Comparison of ENCODE assay signal across 19 cellular contexts in genomic region chr20:58523072-58523681, GRCh38. TPM values are rescaled to one million over a fixed set of nuclear protein-coding genes. Genes with fewer than 3 reads are reported as not detected.
DNase-seq lines count a peak whose midpoint lies in the region; ATAC-seq lines count a peak whose summit lies in the region.
"Had no signal": no experiment of that assay in that cellular context is flagged by ENCODE, and none has a peak within 500 bp of the region (broad histone marks: within the 10 kb centered on the region; RNA-seq: fewer than 3 reads in every experiment).

No MANE protein-coding gene starts in this region.

- H3K4me2 ChIP-seq in GM23248 (ENCODE audit: unreplicated experiment): no peak overlapping the region
- H3K4me2 ChIP-seq: PC-9 had no signal

- H3K27me3 ChIP-seq in GM23248 (replicated peaks; ENCODE audit: insufficient read depth) (no peaks in the 10 kb centered on the region), duodenal mucosa (ENCODE audit: control insufficient read depth in 1 of 2, insufficient read depth in 2 of 2, low read length in 2 of 2) (no peaks in the 10 kb centered on the region)
- H3K27me3 ChIP-seq: right lobe of liver, tibial artery had no signal

- peaks cover 8% of the 10 kb centered on the region; the same call in 1 of the 2 replicates for H3K36me3 ChIP-seq in GM23248 (ENCODE audit: low read depth)
- H3K36me3 ChIP-seq in duodenal mucosa (ENCODE audit: control insufficient read depth in 1 of 2, insufficient read depth in 2 of 2, low read length in 2 of 2): no peaks in the 10 kb centered on the region
- H3K36me3 ChIP-seq: left ventricle myocardium inferior, right lobe of liver, tibial artery had no signal

- DNase-seq in GM23248 (no peak), NCI-H82 treated with DMSO at 0.1 percent for 48 hours (lab: John Stamatoyannopoulos, UW; ENCODE audit: unreplicated experiment) (peak; percentile 94), renal cortical epithelial cell (ENCODE audit: low read depth) (peak; percentile 26), H4 (ENCODE audit: low spot score) (no peak), kidney glomerular epithelial cell (lab: John Stamatoyannopoulos, UW) (no peak), middle frontal gyrus (ENCODE audit: extremely low spot score, low spot score) (no peak)
- DNase-seq: activated CD4-positive, alpha-beta T cell treated with anti-CD3 and anti-CD28 coated beads for 36 hours; Karpas-422; left ventricle myocardium inferior; NCI-H1092 treated with DMSO at 0.1 percent for 48 hours; NCI-H2081 treated with DMSO at 0.1 percent for 48 hours; NCI-H69; PC-9; right lobe of liver; tibial artery had no signal

- H3K9ac ChIP-seq in GM23248: no peak overlapping the region
- no peak overlapping the region for H3K9ac ChIP-seq in duodenal mucosa (ENCODE audit: low read depth in 1 of 2, low read length in 2 of 2)

- H3K4me1 ChIP-seq in GM23248 (ENCODE audit: insufficient read depth) (peaks cover 21% of the 10 kb centered on the region), duodenal mucosa (ENCODE audit: control insufficient read depth in 1 of 2, insufficient read depth in 2 of 2, low read length in 2 of 2) (peaks cover 6 to 11% of the 10 kb centered on the region in 2 donors)
- H3K4me1 ChIP-seq: left ventricle myocardium inferior, right lobe of liver, tibial artery had no signal

- no peak for ATAC-seq in GM21447 (IDR thresholded peaks at IDR 0.05; ENCODE audit: unreplicated experiment)
- ATAC-seq: activated CD4-positive, alpha-beta T cell treated with anti-CD3 and anti-CD28 coated beads for 36 hours; right lobe of liver; stimulated activated memory B cell treated with anti-CD40 and anti-IgM and Interleukin-4, amounts not matched to agents 10 μg/mL and 1 μg/mL and 100 μg/mL, for 72 hours had no signal

- peak overlapping the region; percentile 77; the same call in 1 of the 2 replicates for H3K27ac ChIP-seq in GM23248
- no peak overlapping the region for H3K27ac ChIP-seq in duodenal mucosa (ENCODE audit: low read depth, low read length)
- H3K27ac ChIP-seq: left ventricle myocardium inferior, right lobe of liver, tibial artery had no signal

- H3K4me3 ChIP-seq in GM23248: no peak overlapping the region
- H3K4me3 ChIP-seq in duodenal mucosa (ENCODE audit: low read depth in 1 of 2, low read length in 2 of 2): peak overlapping the region; percentile 1 to 28
- H3K4me3 ChIP-seq: left ventricle myocardium inferior, PC-9, right lobe of liver, tibial artery had no signal

- 87% methylated on average over 13 of the region's 13 CpGs for WGBS in GM23248 (ENCODE audit: low coverage in 1 of 2, low lambda C conversion rate in 2 of 2, missing lambda C conversion rate in 2 of 2), 2 experiments

- no peaks in the 10 kb centered on the region for H3K79me2 ChIP-seq in GM23248 (ENCODE audit: insufficient read depth)

- H3F3A ChIP-seq in GM23248 (ENCODE audit: insufficient read depth): peaks cover 13% of the 10 kb centered on the region; the same call in 1 of the 2 replicates

- no peak overlapping the region for H2AFZ ChIP-seq in GM23248
- H2AFZ ChIP-seq: PC-9 had no signal

- in situ Hi-C loops in GM23248 (cut with MboI): no loop called here

- no peaks in the 10 kb centered on the region for H4K20me1 ChIP-seq in GM23248 (ENCODE audit: insufficient read depth)

- H3K9me3 ChIP-seq in GM23248 (ENCODE audit: low read depth): peaks cover 6% of the 10 kb centered on the region
- peaks cover 6 to 7% of the 10 kb centered on the region in 2 donors for H3K9me3 ChIP-seq in duodenal mucosa (ENCODE audit: control insufficient read depth in 1 of 2, low read length in 2 of 2)
- H3K9me3 ChIP-seq: right lobe of liver had no signal

- H3K9me2 ChIP-seq in GM23248 (ENCODE audit: insufficient read depth): no peaks in the 10 kb centered on the region

RNA-seq across cellular contexts. Expression of gene APCDD1L, which starts 8.0 kb away (rescaled TPM):
- total RNA-seq in GM23248 (2014; rRNA removed; shearing (Covaris generic)): 19.5 and 25.6 TPM in 2 replicates
- 15.7 and 16.6 TPM in 2 replicates for polyA plus RNA-seq in GM23248 (2016; fragmentation: Nextera tagmentation; extraction: Ambion mirVana)
- 5.7 and 13.7 TPM in 2 replicates for total RNA-seq in renal cortical epithelial cell
- 1.5 and 1.7 TPM in 2 replicates for total RNA-seq in H4 (2014; rRNA removed; shearing (Covaris generic))
- total RNA-seq: activated CD4-positive, alpha-beta T cell treated with anti-CD3 and anti-CD28 coated beads for 36 hours; activated T-helper 1 cell treated with anti-CD3 and anti-CD28 coated beads, Interleukin-12 subunit alpha, Interleukin-12 subunit beta, Interleukin-2, Interleukin-4 antibody, amounts not matched to agents 30 ng/mL and 10 ng/mL and 1 ng/mL, durations not matched to agents 14 hours and 24 hours and 36 hours had no signal

Comparison
In these comparisons a context has a peak if more than half of its experiments do, and no peak if none do; other contexts are left out.
1. DNase-seq: peak in NCI-H82 treated with DMSO at 0.1 percent for 48 hours (single experiment) and renal cortical epithelial cell (single experiment); none in GM23248 (single experiment), H4 (single experiment), kidney glomerular epithelial cell (single experiment) and middle frontal gyrus (single experiment).